20 cellular contexts compared by ENCODE assay signal in genomic region chr1:219797009-219797408, GRCh38.
A peak's percentile ranks its signal among the peaks of the same experiment; 100 is the strongest.
DNase-seq lines count a peak whose midpoint lies in the region; ATAC-seq and TF ChIP-seq lines count a peak whose summit lies in the region.
"Had no signal": no experiment of that assay in that cellular context is flagged by ENCODE, and none has a peak within 500 bp of the region (broad histone marks: within the 10 kb centered on the region; RNA-seq: fewer than 3 reads in every experiment).

No MANE protein-coding gene starts in this region.

- H3K27me3 ChIP-seq in ascending aorta = no peaks in the 10 kb centered on the region
- H3K27me3 ChIP-seq: BE2C; BLaER1 treated with 17β-estradiol and CSF1 and Interleukin-3, amounts not matched to agents 10 nM and 100 nM had no signal

- TF ChIP-seq CTCF in AG09319 (IDR thresholded peaks at IDR 0.05; ENCODE audit: low read depth, low read length) (no peak), ascending aorta (IDR thresholded peaks at IDR 0.05) (no peak)

- no peaks in the 10 kb centered on the region for H3K4me1 ChIP-seq in ascending aorta

- H3K9me3 ChIP-seq in ascending aorta = no peaks in the 10 kb centered on the region
- H3K9me3 ChIP-seq: BE2C; BLaER1 treated with 17β-estradiol and CSF1 and Interleukin-3, amounts not matched to agents 10 nM and 100 nM had no signal

- no peak overlapping the region for H3K27ac ChIP-seq in ascending aorta
- H3K27ac ChIP-seq: 22Rv1 had no signal

- peak; percentile 3 for DNase-seq in AG09319 (ENCODE audit: extremely low read depth, low read depth)
- peak; percentile 58 for DNase-seq in fibroblast of peridontal ligament (ENCODE audit: extremely low read depth)
- no peak for DNase-seq in T-helper 1 cell
- no peak for DNase-seq in ascending aorta (ENCODE audit: low spot score in 2 of 2)
- DNase-seq: AML-193; BE2C; CD4-positive, alpha-beta T cell; CD8-positive, alpha-beta memory T cell; DMS 273 treated with DMSO at 0.1 percent for 48 hours; DMS79; EL; GDM1; H9 had no signal

- intact Hi-C loops in ascending aorta (cut with DNase I) = no loop called here

- ATAC-seq in SK-N-SH treated with all-trans-retinoic acid at 6 μM for 48 hours = peak; percentile 52
- ATAC-seq in HG03565 (IDR thresholded peaks at IDR 0.05; ENCODE audit: unreplicated experiment) = no peak
- ATAC-seq: GM12878, GM23338, HCT116 had no signal

- no peaks in the 10 kb centered on the region for H3K36me3 ChIP-seq in ascending aorta
- H3K36me3 ChIP-seq: BE2C; BLaER1 treated with 17β-estradiol and CSF1 and Interleukin-3, amounts not matched to agents 10 nM and 100 nM had no signal

- H3K4me3 ChIP-seq in ascending aorta = no peak overlapping the region
- H3K4me3 ChIP-seq: BLaER1 treated with 17β-estradiol and CSF1 and Interleukin-3, amounts not matched to agents 10 nM and 100 nM; GM12878; GM23338 had no signal

TF ChIP-seq in SK-N-SH treated with all-trans-retinoic acid at 6 μM for 48 hours, 23 proteins besides CTCF, POLR2A, EP300 and RAD21:
- TF ChIP-seq ZNF565 (CRISPR knock-in tag; conservative IDR thresholded peaks at IDR 0.05; ENCODE audit: low read depth) (no peak), ZC3H10 (CRISPR knock-in tag; IDR thresholded peaks at IDR 0.05) (peak; percentile 96)

Comparison
In these comparisons a context has a peak if more than half of its experiments do, and no peak if none do; other contexts are left out.
1. DNase-seq: peak in AG09319 (single experiment) and fibroblast of peridontal ligament (single experiment); none in T-helper 1 cell (0 of 5) and ascending aorta (0 of 2).